Comparison of ENCODE assay signal across 1 cellular context in genomic region chr11:59669611-59670009, GRCh38.
TF ChIP-seq lines count a peak whose summit lies in the region.

No MANE protein-coding gene starts in this region.

TF ChIP-seq in HepG2, 621 proteins besides CTCF, POLR2A, EP300 and RAD21 (continued from another document and continues in another):
- TF ChIP-seq ATF2 (CRISPR knock-in tag; IDR thresholded peaks at IDR 0.05) (no peak), IRF2 (CRISPR knock-in tag; IDR thresholded peaks at IDR 0.05) (no peak), ZNF251 (CRISPR knock-in tag; IDR thresholded peaks at IDR 0.05) (no peak), ZNF572 (CRISPR knock-in tag; IDR thresholded peaks at IDR 0.05) (no peak), ZNF772 (CRISPR knock-in tag; IDR thresholded peaks at IDR 0.05) (no peak), ZNF280B (CRISPR knock-in tag; IDR thresholded peaks at IDR 0.05; ENCODE audit: borderline replicate concordance) (no peak), SP140L (CRISPR knock-in tag; IDR thresholded peaks at IDR 0.05; ENCODE audit: borderline replicate concordance) (no peak), ELF3 (CRISPR knock-in tag; IDR thresholded peaks at IDR 0.05) (no peak), YEATS4 (CRISPR knock-in tag; IDR thresholded peaks at IDR 0.05; ENCODE audit: borderline replicate concordance) (0 out of 2 replicates have a peak, but pooled peaks have one; percentile 1), ZNF496 (CRISPR knock-in tag; IDR thresholded peaks at IDR 0.05; ENCODE audit: insufficient replicate concordance) (no peak), TARDBP (CRISPR knock-in tag; IDR thresholded peaks at IDR 0.05) (no peak), KLF6 (CRISPR knock-in tag; IDR thresholded peaks at IDR 0.05) (no peak; the same call in 1 of the 2 replicates), ZGPAT (CRISPR knock-in tag; IDR thresholded peaks at IDR 0.05) (peak; percentile 53), TBX3 (IDR thresholded peaks at IDR 0.05; ENCODE audit: borderline replicate concordance) (no peak), GATA4 (IDR thresholded peaks at IDR 0.05; ENCODE audit: borderline replicate concordance, low read depth) (no peak), DRAP1 (CRISPR knock-in tag; IDR thresholded peaks at IDR 0.05) (no peak), TAF1 (CRISPR knock-in tag; IDR thresholded peaks at IDR 0.05) (0 out of 2 replicates have a peak, but pooled peaks have one; percentile 8), SIN3B (IDR thresholded peaks at IDR 0.05; ENCODE audit: low read length) (no peak), ONECUT2 (CRISPR knock-in tag; IDR thresholded peaks at IDR 0.05) (0 out of 2 replicates have a peak, but pooled peaks have one; percentile 9), NR1H2 (CRISPR knock-in tag; IDR thresholded peaks at IDR 0.05; ENCODE audit: borderline replicate concordance, low read depth) (no peak), EZH2 (conservative IDR thresholded peaks at IDR 0.05; ENCODE audit: low read depth, low read length) (no peak), ATF6 (CRISPR knock-in tag; conservative IDR thresholded peaks at IDR 0.05) (no peak), HOXA5 (CRISPR knock-in tag; IDR thresholded peaks at IDR 0.05) (0 out of 2 replicates have a peak, but pooled peaks have one; percentile 20), MAX (IDR thresholded peaks at IDR 0.05) (peak; percentile 74), ZMYM2 (CRISPR knock-in tag; IDR thresholded peaks at IDR 0.05) (0 out of 2 replicates have a peak, but pooled peaks have one; percentile 47), LCORL (IDR thresholded peaks at IDR 0.05) (no peak), LCORL (CRISPR knock-in tag; IDR thresholded peaks at IDR 0.05) (0 out of 2 replicates have a peak, but pooled peaks have one; percentile 14), ZNF766 (CRISPR knock-in tag; IDR thresholded peaks at IDR 0.05; ENCODE audit: borderline replicate concordance) (peak; percentile 34; the same call in 1 of the 2 replicates), FOXM1 (CRISPR knock-in tag; IDR thresholded peaks at IDR 0.05) (no peak), ZNF570 (CRISPR knock-in tag; IDR thresholded peaks at IDR 0.05; ENCODE audit: borderline replicate concordance) (no peak), ZNF615 (CRISPR knock-in tag; IDR thresholded peaks at IDR 0.05; ENCODE audit: borderline replicate concordance) (no peak), ZBTB40 (IDR thresholded peaks at IDR 0.05) (no peak), ZBTB40 (CRISPR knock-in tag; IDR thresholded peaks at IDR 0.05) (peak; percentile 61; the same call in 1 of the 2 replicates), AFF4 (CRISPR knock-in tag; IDR thresholded peaks at IDR 0.05) (no peak), GMEB2 (CRISPR knock-in tag; IDR thresholded peaks at IDR 0.05; ENCODE audit: low read depth) (no peak), ZNF75D (CRISPR knock-in tag; IDR thresholded peaks at IDR 0.05; ENCODE audit: borderline replicate concordance) (0 out of 2 replicates have a peak, but pooled peaks have one; percentile 72)
